In genomic region chr3:100879445-100879844, GRCh38 we compare ENCODE assay signal across 15 cellular contexts.
"Had no signal": no experiment of that assay in that cellular context is flagged by ENCODE, and none has a peak within 500 bp of the region (broad histone marks: within the 10 kb centered on the region; RNA-seq: fewer than 3 reads in every experiment).

No MANE protein-coding gene starts in this region.

- DNase-seq: effector memory CD4-positive, alpha-beta T cell; left lung; mesendoderm; naive thymus-derived CD8-positive, alpha-beta T cell; ovary; right lobe of liver; spleen; stimulated activated CD4-positive, alpha-beta T cell treated with anti-CD3 and anti-CD28 coated beads, Interleukin-15, amount 100 ng/mL, for 24 hours; stimulated activated CD4-positive, alpha-beta T cell treated with anti-CD3 and anti-CD28 coated beads, Interleukin-1b, Interleukin-23, amount 100 ng/mL, for 48 hours; stimulated activated CD4-positive, alpha-beta T cell treated with anti-CD3 and anti-CD28 coated beads, Interleukin-4, amount 100 ng/mL, for 24 hours; trophoblast cell had no signal

- ATAC-seq: esophagus mucosa; naive thymus-derived CD8-positive, alpha-beta T cell; right lobe of liver; stimulated activated memory B cell treated with anti-CD40 and anti-IgM and Interleukin-4, amounts not matched to agents 10 μg/mL and 1 μg/mL and 100 μg/mL, for 72 hours had no signal

- H3K4me1 ChIP-seq: right lobe of liver, spleen had no signal

- H3K9me3 ChIP-seq: left lung, ovary, right lobe of liver, spleen, thoracic aorta had no signal

- H3K36me3 ChIP-seq: left lung, ovary, right lobe of liver, spleen, thoracic aorta had no signal

- H3K27me3 ChIP-seq: left lung, ovary, right lobe of liver, spleen had no signal

- H3K27ac ChIP-seq: left lung, ovary, right lobe of liver, spleen, thoracic aorta had no signal

- H3K4me3 ChIP-seq: left lung, lung, ovary, right lobe of liver, spleen, thoracic aorta had no signal
